ENCODE assay signal across 1 cellular context in the genomic region with DNA sequence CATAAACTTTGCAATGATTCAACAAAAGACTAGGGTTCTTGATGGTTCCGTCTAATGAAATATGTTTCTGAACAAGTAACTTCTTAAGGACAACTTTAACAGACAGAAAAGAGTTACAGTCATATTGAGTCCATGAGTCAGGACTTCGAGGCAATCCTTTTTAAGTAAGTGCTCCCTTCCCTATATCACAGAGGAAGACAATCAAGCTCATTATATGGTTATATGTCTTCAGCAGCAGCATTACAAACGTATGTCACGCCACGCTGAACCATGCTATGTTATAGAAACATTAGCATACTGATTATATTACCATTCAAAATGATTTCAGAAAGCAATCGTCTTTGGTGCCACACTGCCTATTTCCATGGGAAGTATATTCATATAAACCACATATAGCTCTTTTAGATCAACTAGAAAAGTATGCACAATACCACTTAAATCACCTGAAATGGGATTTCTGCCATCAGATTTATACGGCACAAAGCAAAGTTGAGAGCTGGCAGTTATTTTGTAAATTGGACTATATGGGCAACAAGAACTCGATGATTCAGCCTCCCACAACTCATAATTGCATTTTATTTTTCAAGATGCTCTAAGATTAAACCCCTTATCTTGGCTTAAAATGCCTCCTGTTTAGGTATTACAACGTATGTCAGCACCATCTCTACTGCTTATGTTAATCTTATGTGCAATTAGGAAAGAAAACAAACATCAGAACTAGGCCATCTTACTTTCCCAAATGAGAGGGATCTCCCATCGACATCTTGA.
TF ChIP-seq lines count a peak whose summit lies in the region.

No MANE protein-coding gene starts in this region.

TF ChIP-seq in K562, 482 proteins besides CTCF, POLR2A, EP300 and RAD21 (continued from another document):
- TF ChIP-seq, protein P1, sequence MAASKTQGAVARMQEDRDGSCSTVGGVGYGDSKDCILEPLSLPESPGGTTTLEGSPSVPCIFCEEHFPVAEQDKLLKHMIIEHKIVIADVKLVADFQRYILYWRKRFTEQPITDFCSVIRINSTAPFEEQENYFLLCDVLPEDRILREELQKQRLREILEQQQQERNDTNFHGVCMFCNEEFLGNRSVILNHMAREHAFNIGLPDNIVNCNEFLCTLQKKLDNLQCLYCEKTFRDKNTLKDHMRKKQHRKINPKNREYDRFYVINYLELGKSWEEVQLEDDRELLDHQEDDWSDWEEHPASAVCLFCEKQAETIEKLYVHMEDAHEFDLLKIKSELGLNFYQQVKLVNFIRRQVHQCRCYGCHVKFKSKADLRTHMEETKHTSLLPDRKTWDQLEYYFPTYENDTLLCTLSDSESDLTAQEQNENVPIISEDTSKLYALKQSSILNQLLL (CRISPR knock-in tag; IDR thresholded peaks at IDR 0.05; ENCODE audit: borderline replicate concordance) = no peak
- no peak for TF ChIP-seq HDAC3 (IDR thresholded peaks at IDR 0.05; ENCODE audit: borderline replicate concordance, partially characterized antibody)
- TF ChIP-seq, protein P2, sequence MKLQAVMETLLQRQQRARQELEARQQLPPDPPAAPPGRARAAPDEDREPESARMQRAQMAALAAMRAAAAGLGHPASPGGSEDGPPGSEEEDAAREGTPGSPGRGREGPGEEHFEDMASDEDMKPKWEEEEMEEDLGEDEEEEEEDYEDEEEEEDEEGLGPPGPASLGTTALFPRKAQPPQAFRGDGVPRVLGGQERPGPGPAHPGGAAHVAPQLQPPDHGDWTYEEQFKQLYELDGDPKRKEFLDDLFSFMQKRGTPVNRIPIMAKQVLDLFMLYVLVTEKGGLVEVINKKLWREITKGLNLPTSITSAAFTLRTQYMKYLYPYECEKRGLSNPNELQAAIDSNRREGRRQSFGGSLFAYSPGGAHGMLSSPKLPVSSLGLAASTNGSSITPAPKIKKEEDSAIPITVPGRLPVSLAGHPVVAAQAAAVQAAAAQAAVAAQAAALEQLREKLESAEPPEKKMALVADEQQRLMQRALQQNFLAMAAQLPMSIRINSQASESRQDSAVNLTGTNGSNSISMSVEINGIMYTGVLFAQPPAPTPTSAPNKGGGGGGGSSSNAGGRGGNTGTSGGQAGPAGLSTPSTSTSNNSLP (IDR thresholded peaks at IDR 0.05; ENCODE audit: borderline replicate concordance, low read depth, low read length) = 0 out of 2 replicates have a peak, but pooled peaks have one; percentile 33
- peak; percentile 80 for TF ChIP-seq ARID1B (IDR thresholded peaks at IDR 0.05)
- TF ChIP-seq ILF3 (IDR thresholded peaks at IDR 0.05; ENCODE audit: borderline replicate concordance) = no peak
- no peak for TF ChIP-seq MAZ (CRISPR knock-in tag; conservative IDR thresholded peaks at IDR 0.05 in 1 of 2, IDR thresholded peaks at IDR 0.05 in 1 of 2)
- TF ChIP-seq RBM17 (IDR thresholded peaks at IDR 0.05; ENCODE audit: borderline replicate concordance, low read depth, low read length) = no peak
- TF ChIP-seq NFIC (IDR thresholded peaks at IDR 0.05) = 0 out of 2 replicates have a peak, but pooled peaks have one; percentile 10
- no peak for TF ChIP-seq ZNF253 (CRISPR knock-in tag; conservative IDR thresholded peaks at IDR 0.05)
- TF ChIP-seq ZBTB1 (CRISPR knock-in tag; IDR thresholded peaks at IDR 0.05; ENCODE audit: borderline replicate concordance, low read depth) = no peak
- peak; percentile 41; the same call in 1 of the 2 replicates for TF ChIP-seq SMARCA4 (IDR thresholded peaks at IDR 0.05)
- TF ChIP-seq ELF2 (CRISPR knock-in tag; IDR thresholded peaks at IDR 0.05) = no peak
- no peak for TF ChIP-seq BRF1 (IDR thresholded peaks at IDR 0.05; ENCODE audit: borderline replicate concordance, extremely low read depth, insufficient read length)
- TF ChIP-seq, protein P3, sequence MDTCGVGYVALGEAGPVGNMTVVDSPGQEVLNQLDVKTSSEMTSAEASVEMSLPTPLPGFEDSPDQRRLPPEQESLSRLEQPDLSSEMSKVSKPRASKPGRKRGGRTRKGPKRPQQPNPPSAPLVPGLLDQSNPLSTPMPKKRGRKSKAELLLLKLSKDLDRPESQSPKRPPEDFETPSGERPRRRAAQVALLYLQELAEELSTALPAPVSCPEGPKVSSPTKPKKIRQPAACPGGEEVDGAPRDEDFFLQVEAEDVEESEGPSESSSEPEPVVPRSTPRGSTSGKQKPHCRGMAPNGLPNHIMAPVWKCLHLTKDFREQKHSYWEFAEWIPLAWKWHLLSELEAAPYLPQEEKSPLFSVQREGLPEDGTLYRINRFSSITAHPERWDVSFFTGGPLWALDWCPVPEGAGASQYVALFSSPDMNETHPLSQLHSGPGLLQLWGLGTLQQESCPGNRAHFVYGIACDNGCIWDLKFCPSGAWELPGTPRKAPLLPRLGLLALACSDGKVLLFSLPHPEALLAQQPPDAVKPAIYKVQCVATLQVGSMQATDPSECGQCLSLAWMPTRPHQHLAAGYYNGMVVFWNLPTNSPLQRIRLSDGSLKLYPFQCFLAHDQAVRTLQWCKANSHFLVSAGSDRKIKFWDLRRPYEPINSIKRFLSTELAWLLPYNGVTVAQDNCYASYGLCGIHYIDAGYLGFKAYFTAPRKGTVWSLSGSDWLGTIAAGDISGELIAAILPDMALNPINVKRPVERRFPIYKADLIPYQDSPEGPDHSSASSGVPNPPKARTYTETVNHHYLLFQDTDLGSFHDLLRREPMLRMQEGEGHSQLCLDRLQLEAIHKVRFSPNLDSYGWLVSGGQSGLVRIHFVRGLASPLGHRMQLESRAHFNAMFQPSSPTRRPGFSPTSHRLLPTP (IDR thresholded peaks at IDR 0.05; ENCODE audit: borderline replicate concordance, extremely low read depth, insufficient read length) = no peak
- TF ChIP-seq MYC (IDR thresholded peaks at IDR 0.05; ENCODE audit: low read depth, low read length) = no peak
- no peak for TF ChIP-seq MYC (CRISPR knock-in tag; IDR thresholded peaks at IDR 0.05; ENCODE audit: borderline replicate concordance, low read depth)
- no peak for TF ChIP-seq ZNF551 (CRISPR knock-in tag; IDR thresholded peaks at IDR 0.05)
- no peak for TF ChIP-seq ZNF57 (CRISPR knock-in tag; IDR thresholded peaks at IDR 0.05)
- TF ChIP-seq, protein P4, sequence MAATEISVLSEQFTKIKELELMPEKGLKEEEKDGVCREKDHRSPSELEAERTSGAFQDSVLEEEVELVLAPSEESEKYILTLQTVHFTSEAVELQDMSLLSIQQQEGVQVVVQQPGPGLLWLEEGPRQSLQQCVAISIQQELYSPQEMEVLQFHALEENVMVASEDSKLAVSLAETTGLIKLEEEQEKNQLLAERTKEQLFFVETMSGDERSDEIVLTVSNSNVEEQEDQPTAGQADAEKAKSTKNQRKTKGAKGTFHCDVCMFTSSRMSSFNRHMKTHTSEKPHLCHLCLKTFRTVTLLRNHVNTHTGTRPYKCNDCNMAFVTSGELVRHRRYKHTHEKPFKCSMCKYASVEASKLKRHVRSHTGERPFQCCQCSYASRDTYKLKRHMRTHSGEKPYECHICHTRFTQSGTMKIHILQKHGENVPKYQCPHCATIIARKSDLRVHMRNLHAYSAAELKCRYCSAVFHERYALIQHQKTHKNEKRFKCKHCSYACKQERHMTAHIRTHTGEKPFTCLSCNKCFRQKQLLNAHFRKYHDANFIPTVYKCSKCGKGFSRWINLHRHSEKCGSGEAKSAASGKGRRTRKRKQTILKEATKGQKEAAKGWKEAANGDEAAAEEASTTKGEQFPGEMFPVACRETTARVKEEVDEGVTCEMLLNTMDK (IDR thresholded peaks at IDR 0.05; ENCODE audit: borderline replicate concordance, insufficient read depth, low read depth, low read length, poor library complexity, severe bottlenecking) = no peak
